ENCODE assay signal across 26 cellular contexts in the genomic region with DNA sequence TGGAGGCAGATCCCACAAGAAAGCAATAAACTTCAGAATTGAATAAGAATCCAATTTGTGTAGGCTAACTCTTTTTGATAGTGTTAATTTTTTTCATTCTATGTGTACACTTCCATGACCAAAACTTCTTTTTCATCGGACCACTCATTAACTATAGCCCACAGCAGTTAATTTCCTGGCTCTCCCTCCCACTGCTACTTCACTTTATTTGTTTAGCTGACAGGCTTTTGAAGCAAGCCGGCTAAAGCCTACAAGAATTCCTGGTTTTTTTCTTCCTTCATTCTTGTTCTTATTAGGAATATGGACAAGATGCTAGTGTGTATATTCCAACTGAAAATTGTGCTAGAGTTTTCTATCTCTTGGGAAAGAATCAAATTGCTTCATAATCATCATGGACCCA.
"Had no signal": no experiment of that assay in that cellular context is flagged by ENCODE, and none has a peak within 500 bp of the region (broad histone marks: within the 10 kb centered on the region; RNA-seq: fewer than 3 reads in every experiment).

No MANE protein-coding gene starts in this region.

- H3K27me3 Mint-ChIP-seq: activated CD4-positive, alpha-beta T cell treated with anti-CD3 and anti-CD28 coated beads, Interleukin-2, amount 10 ng/mL, durations not matched to agents 24 days and 14 days; IgD-negative memory B cell had no signal

- H3K36me3 ChIP-seq: ascending aorta, brain microvascular endothelial cell, cardiac muscle cell had no signal

- H3K4me1 ChIP-seq: ascending aorta had no signal

- H3K27me3 ChIP-seq: ascending aorta, brain microvascular endothelial cell, cardiac muscle cell had no signal

- H3K27ac ChIP-seq: ascending aorta, brain microvascular endothelial cell, cardiac muscle cell, PC-9 had no signal

- H3K9me3 ChIP-seq: ascending aorta had no signal

- ATAC-seq: activated naive CD4-positive, alpha-beta T cell treated with anti-CD3 and anti-CD28 coated beads, Interleukin-2, amount 50 U/mL, for 72 hours; activated naive CD8-positive, alpha-beta T cell treated with anti-CD3 and anti-CD28 coated beads, Interleukin-2, amount 50 U/mL, for 24 hours; activated T-cell treated with anti-CD3 and anti-CD28 coated beads, Interleukin-2, amount 50 U/mL, for 4 hours; WTC11 had no signal

- H3K9me3 Mint-ChIP-seq: activated CD4-positive, alpha-beta T cell treated with anti-CD3 and anti-CD28 coated beads, Interleukin-2, amount 10 ng/mL, durations not matched to agents 24 days and 14 days; activated naive CD4-positive, alpha-beta T cell treated with anti-CD3 and anti-CD28 coated beads, Interleukin-2, amount 50 U/mL, for 72 hours; activated naive CD8-positive, alpha-beta T cell treated with anti-CD3 and anti-CD28 coated beads, Interleukin-2, amount 50 U/mL, for 24 hours; activated T-cell treated with anti-CD3 and anti-CD28 coated beads, Interleukin-2, amount 50 U/mL, for 4 hours; T-helper 1 cell treated with Interleukin-12 subunit alpha and Interleukin-12 subunit beta and Interleukin-4 antibody, amounts not matched to agents 30 μg/mL and 1 μg/mL, for 36 hours had no signal

- H3K27ac Mint-ChIP-seq: activated CD4-positive, alpha-beta T cell treated with anti-CD3 and anti-CD28 coated beads, Interleukin-2, amount 10 ng/mL, durations not matched to agents 24 days and 14 days; activated naive CD4-positive, alpha-beta T cell treated with anti-CD3 and anti-CD28 coated beads, Interleukin-2, amount 50 U/mL, for 72 hours; activated naive CD8-positive, alpha-beta T cell treated with anti-CD3 and anti-CD28 coated beads, Interleukin-2, amount 50 U/mL, for 24 hours; IgD-negative memory B cell; T-helper 1 cell treated with Interleukin-12 subunit alpha and Interleukin-12 subunit beta and Interleukin-4 antibody, amounts not matched to agents 30 μg/mL and 1 μg/mL, for 36 hours; WTC11 had no signal

- H3K4me1 Mint-ChIP-seq: activated CD4-positive, alpha-beta T cell treated with anti-CD3 and anti-CD28 coated beads, Interleukin-2, amount 10 ng/mL, durations not matched to agents 24 days and 14 days; activated naive CD8-positive, alpha-beta T cell treated with anti-CD3 and anti-CD28 coated beads, Interleukin-2, amount 50 U/mL, for 24 hours; IgD-negative memory B cell had no signal

- H3K4me3 Mint-ChIP-seq: activated CD4-positive, alpha-beta T cell treated with anti-CD3 and anti-CD28 coated beads, Interleukin-2, amount 10 ng/mL, durations not matched to agents 24 days and 14 days; activated naive CD8-positive, alpha-beta T cell treated with anti-CD3 and anti-CD28 coated beads, Interleukin-2, amount 50 U/mL, for 24 hours; activated T-cell treated with anti-CD3 and anti-CD28 coated beads, Interleukin-2, amount 50 U/mL, for 4 hours; IgD-negative memory B cell; T-helper 1 cell treated with Interleukin-12 subunit alpha and Interleukin-12 subunit beta and Interleukin-4 antibody, amounts not matched to agents 30 μg/mL and 1 μg/mL, for 36 hours; WTC11 had no signal

- H3K36me3 Mint-ChIP-seq: activated naive CD4-positive, alpha-beta T cell treated with anti-CD3 and anti-CD28 coated beads, Interleukin-2, amount 50 U/mL, for 72 hours; IgD-negative memory B cell; WTC11 had no signal

- DNase-seq: activated CD4-positive, alpha-beta T cell treated with anti-CD3 and anti-CD28 coated beads, Interleukin-2, amount 10 ng/mL, durations not matched to agents 24 days and 14 days; activated CD4-positive, alpha-beta T cell treated with anti-CD3 and anti-CD28 coated beads, Interleukin-2, amount 50 U/mL, for 48 hours; activated CD4-positive, CD25-positive, alpha-beta regulatory T cell treated with anti-CD3 and anti-CD28 coated beads, Interleukin-2, amount 50 U/mL, for 72 hours; activated CD8-positive, alpha-beta memory T cell treated with anti-CD3 and anti-CD28 coated beads for 24 hours; activated effector memory CD4-positive, alpha-beta T cell treated with anti-CD3 and anti-CD28 coated beads, Interleukin-2, amount 50 U/mL, for 16 hours; activated naive CD4-positive, alpha-beta T cell treated with Interleukin-2 at 50 U/mL for 16 hours; activated naive CD8-positive, alpha-beta T cell treated with anti-CD3 and anti-CD28 coated beads, Interleukin-2, amount 50 U/mL, for 24 hours; activated T-cell treated with anti-CD3 and anti-CD28 coated beads, Interleukin-2, amount 50 U/mL, for 4 hours; amniotic stem cell; brain microvascular endothelial cell; KG1; NCI-H1092; NCI-H1436; NCI-H1694 treated with DMSO at 0.1 percent for 48 hours; NCI-H2029 treated with DMSO at 0.1 percent for 48 hours; NCI-H446; NCI-H524; PC-9; SHP77 treated with DMSO at 0.1 percent for 48 hours; T-helper 9 cell had no signal

- H3K4me3 ChIP-seq: ascending aorta, cardiac muscle cell, PC-9 had no signal

- H3K4me2 ChIP-seq: PC-9 had no signal
